28 cellular contexts compared by ENCODE assay signal in the genomic region with DNA sequence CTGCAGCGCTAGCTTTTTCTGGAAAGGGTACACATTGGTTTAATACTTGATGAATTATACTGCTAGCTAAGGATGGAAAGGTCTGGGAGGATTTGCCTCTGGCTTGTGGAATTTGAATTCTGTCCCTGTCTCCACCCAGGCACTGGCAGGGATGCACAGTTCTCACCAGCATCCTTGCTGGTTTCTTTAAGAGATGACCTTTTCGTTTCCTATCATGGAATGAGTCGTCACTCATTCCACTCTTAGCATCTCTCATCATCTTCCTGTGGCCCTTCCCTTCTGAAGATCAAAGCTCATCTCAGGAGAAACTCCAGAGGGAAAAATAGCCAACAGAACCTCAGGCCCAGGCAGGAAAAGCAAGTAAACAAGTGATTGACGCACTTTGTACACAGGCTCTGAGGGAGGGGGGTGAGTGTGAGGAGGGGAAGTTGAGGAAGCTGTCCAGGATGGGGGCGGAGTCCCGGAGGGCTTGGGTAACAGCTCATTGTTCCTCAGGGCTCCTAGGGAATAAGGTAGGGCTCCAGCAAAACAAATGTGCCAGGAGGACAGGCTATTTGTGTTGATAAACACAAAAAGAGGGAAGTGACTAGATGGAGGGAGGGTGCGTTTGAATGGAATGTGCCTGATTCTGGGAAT.
"Had no signal": no experiment of that assay in that cellular context is flagged by ENCODE, and none has a peak within 500 bp of the region (broad histone marks: within the 10 kb centered on the region; RNA-seq: fewer than 3 reads in every experiment).

No MANE protein-coding gene starts in this region.

- H3K9me3 Mint-ChIP-seq: natural killer cell treated with Interleukin-12 subunit alpha and Interleukin-12 subunit beta and Interleukin-15 and Interleukin-18, amount 100 ng/mL, for 72 hours; neural crest cell had no signal

- H3K27me3 ChIP-seq: foreskin keratinocyte, pancreas, sigmoid colon, tibial artery had no signal

- DNase-seq: cortex of kidney; dorsolateral prefrontal cortex; effector CD4-positive, alpha-beta T cell; foreskin keratinocyte; hypothalamus; immature natural killer cell; islet precursor cell; kidney glomerular epithelial cell; mesenchymal stem cell; mucosa of descending colon; naive B cell; pancreas; sigmoid colon; stimulated activated CD4-positive, alpha-beta T cell treated with anti-CD3 and anti-CD28 coated beads, Interleukin-2, amount 100 ng/mL, for 24 hours; stimulated activated CD4-positive, alpha-beta T cell treated with anti-CD3 and anti-CD28 coated beads, Interleukin-4, amount 100 ng/mL, for 24 hours; stimulated activated naive CD8-positive, alpha-beta T cell treated with anti-CD3 and anti-CD28 coated beads, Interleukin-15, amount 100 ng/mL, for 72 hours; tibial artery had no signal

- H3K9me3 ChIP-seq: mucosa of descending colon, neutrophil, pancreas had no signal

- H3K4me3 ChIP-seq: cardiac muscle cell, dorsolateral prefrontal cortex, esophagus muscularis mucosa, gastroesophageal sphincter, mucosa of descending colon, pancreas, sigmoid colon, tibial artery had no signal

- ATAC-seq: foreskin keratinocyte; gastroesophageal sphincter; mucosa of descending colon; natural killer cell treated with Interleukin-12 subunit alpha and Interleukin-12 subunit beta and Interleukin-15 and Interleukin-18, amount 100 ng/mL, for 72 hours; pancreas; stimulated activated effector memory CD8-positive, alpha-beta T cell treated with anti-CD3 and anti-CD28 coated beads, Interleukin-12 subunit alpha, Interleukin-12 subunit beta, amount 100 ng/mL, for 72 hours; stimulated activated naive CD8-positive, alpha-beta T cell treated with anti-CD3 and anti-CD28 coated beads, Interleukin-15, amount 100 ng/mL, for 72 hours had no signal

- H3K27ac Mint-ChIP-seq: immature natural killer cell; mesothelial cell of epicardium; naive B cell; natural killer cell treated with Interleukin-12 subunit alpha and Interleukin-12 subunit beta and Interleukin-15 and Interleukin-18, amount 100 ng/mL, for 72 hours; progenitor cell of endocrine pancreas; stimulated activated effector memory CD8-positive, alpha-beta T cell treated with anti-CD3 and anti-CD28 coated beads, Interleukin-12 subunit alpha, Interleukin-12 subunit beta, amount 100 ng/mL, for 72 hours; type B pancreatic cell had no signal

- H3K4me1 ChIP-seq: foreskin keratinocyte, gastroesophageal sphincter, pancreas, tibial artery had no signal

- H3K27ac ChIP-seq: cardiac muscle cell, dorsolateral prefrontal cortex, epithelial cell of prostate, esophagus muscularis mucosa, foreskin keratinocyte, gastroesophageal sphincter, neutrophil, pancreas, sigmoid colon, tibial artery had no signal

- H3K36me3 Mint-ChIP-seq: immature natural killer cell; mesothelial cell of epicardium; naive B cell; natural killer cell treated with Interleukin-12 subunit alpha and Interleukin-12 subunit beta and Interleukin-15 and Interleukin-18, amount 100 ng/mL, for 72 hours; stimulated activated effector memory CD8-positive, alpha-beta T cell treated with anti-CD3 and anti-CD28 coated beads, Interleukin-12 subunit alpha, Interleukin-12 subunit beta, amount 100 ng/mL, for 72 hours; type B pancreatic cell had no signal

- H3K4me3 Mint-ChIP-seq: immature natural killer cell; mesothelial cell of epicardium; naive B cell; natural killer cell treated with Interleukin-12 subunit alpha and Interleukin-12 subunit beta and Interleukin-15 and Interleukin-18, amount 100 ng/mL, for 72 hours; neural crest cell; stimulated activated effector memory CD8-positive, alpha-beta T cell treated with anti-CD3 and anti-CD28 coated beads, Interleukin-12 subunit alpha, Interleukin-12 subunit beta, amount 100 ng/mL, for 72 hours; stimulated activated naive CD8-positive, alpha-beta T cell treated with anti-CD3 and anti-CD28 coated beads, Interleukin-15, amount 100 ng/mL, for 72 hours; type B pancreatic cell had no signal

- H3K36me3 ChIP-seq: cardiac muscle cell, esophagus muscularis mucosa, gastroesophageal sphincter, neutrophil, pancreas, sigmoid colon, tibial artery had no signal

- H3K4me1 Mint-ChIP-seq: immature natural killer cell; stimulated activated effector memory CD8-positive, alpha-beta T cell treated with anti-CD3 and anti-CD28 coated beads, Interleukin-12 subunit alpha, Interleukin-12 subunit beta, amount 100 ng/mL, for 72 hours; stimulated activated naive CD8-positive, alpha-beta T cell treated with anti-CD3 and anti-CD28 coated beads, Interleukin-15, amount 100 ng/mL, for 72 hours had no signal
